ENCODE assay signal across 24 cellular contexts in the genomic region with DNA sequence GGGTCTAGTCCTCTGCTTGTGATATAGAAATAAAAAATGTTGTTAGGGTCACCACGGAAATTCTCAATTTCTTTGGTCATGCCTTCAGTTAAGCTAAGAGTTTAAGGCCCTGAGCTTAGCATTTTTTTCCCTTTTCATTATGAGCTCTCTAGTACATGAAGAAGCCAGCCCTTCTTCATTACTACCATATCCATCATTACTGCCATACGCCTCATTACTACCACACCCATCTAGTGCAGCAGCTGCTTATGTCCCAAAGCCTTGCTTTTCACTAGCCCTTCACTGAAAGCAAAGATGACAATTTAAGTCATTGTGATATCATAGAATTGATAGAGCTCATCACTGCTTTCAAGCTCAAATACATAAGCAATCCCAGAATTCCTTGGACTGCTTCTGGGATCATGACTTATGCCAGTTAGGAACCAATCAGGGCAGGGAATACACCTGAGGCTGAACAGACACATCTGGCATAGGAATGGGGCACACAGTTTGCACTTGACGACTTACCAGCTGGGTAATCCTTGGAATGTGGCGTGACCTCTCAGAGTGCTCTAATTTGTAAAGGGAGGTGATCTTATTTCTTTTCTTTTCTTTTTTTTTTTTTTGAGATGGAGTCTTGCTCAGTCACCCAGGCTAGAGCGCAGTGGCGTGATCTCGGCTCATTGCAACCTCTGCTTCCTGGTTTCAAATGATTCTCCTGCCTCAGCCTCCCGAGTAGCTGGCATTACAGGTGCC. TPM values are rescaled to one million over a fixed set of nuclear protein-coding genes. Genes with fewer than 3 reads are reported as not detected.
DNase-seq lines count a peak whose midpoint lies in the region; ATAC-seq, FAIRE-seq and TF ChIP-seq lines count a peak whose summit lies in the region.
"Had no signal": no experiment of that assay in that cellular context is flagged by ENCODE, and none has a peak within 500 bp of the region (broad histone marks: within the 10 kb centered on the region; RNA-seq: fewer than 3 reads in every experiment).

No MANE protein-coding gene starts in this region.

- no peak for TF ChIP-seq RAD21 in HepG2 (CRISPR knock-in tag; IDR thresholded peaks at IDR 0.05)

- TF ChIP-seq CTCF in HepG2 (CRISPR knock-in tag; IDR thresholded peaks at IDR 0.05) (no peak), right lobe of liver (IDR thresholded peaks at IDR 0.05) (no peak), thyroid gland (IDR thresholded peaks at IDR 0.05) (no peak), nephron progenitor cell (IDR thresholded peaks at IDR 0.05) (no peak)

- H3K27ac ChIP-seq in HepG2 (ENCODE audit: extremely low read length, insufficient read depth, low read length) (no peak overlapping the region), right lobe of liver (no peak overlapping the region), thyroid gland (peak overlapping the region in 1 of 3 donors; percentile 35)
- H3K27ac ChIP-seq: A549; BLaER1 treated with 17β-estradiol and CSF1 and Interleukin-3, amounts not matched to agents 10 nM and 100 nM had no signal

- no peaks in the 10 kb centered on the region for H4K20me1 ChIP-seq in HepG2 (ENCODE audit: insufficient read depth, low read length)
- H4K20me1 ChIP-seq: BLaER1 treated with 17β-estradiol and CSF1 and Interleukin-3, amounts not matched to agents 10 nM and 100 nM had no signal

- no peaks in the 10 kb centered on the region for H3K36me3 Mint-ChIP-seq in nephron progenitor cell (ENCODE audit: low read depth)
- H3K36me3 Mint-ChIP-seq: CD14-positive monocyte; CD8-positive, alpha-beta memory T cell had no signal

- H3K9ac ChIP-seq in HepG2 (ENCODE audit: insufficient read depth, low read depth, low read length), result no peak overlapping the region
- H3K9ac ChIP-seq: BLaER1 treated with 17β-estradiol and CSF1 and Interleukin-3, amounts not matched to agents 10 nM and 100 nM had no signal

- in situ Hi-C loops in HepG2 (cut with HindIII; ENCODE audit: extremely low pct_ligation_motif_present, low pct_unique_long_range_greater_than_20kb), result no loop called here

- no peak overlapping the region for H2AFZ ChIP-seq in HepG2 (ENCODE audit: low read length)

- H3K9me3 ChIP-seq in HepG2 (ENCODE audit: low read length) (no peaks in the 10 kb centered on the region), right lobe of liver (no peaks in the 10 kb centered on the region), thyroid gland (no peaks in the 10 kb centered on the region)
- H3K9me3 ChIP-seq: A549, BE2C, HAP-1 had no signal

- no peaks in the 10 kb centered on the region for H3K36me3 ChIP-seq in HepG2 (replicated peaks in 1 of 2; ENCODE audit: control insufficient read depth in 1 of 2, insufficient read depth in 2 of 2, low read length in 2 of 2)
- no peaks in the 10 kb centered on the region for H3K36me3 ChIP-seq in right lobe of liver
- no peaks in the 10 kb centered on the region for H3K36me3 ChIP-seq in thyroid gland
- H3K36me3 ChIP-seq: BE2C; BLaER1 treated with 17β-estradiol and CSF1 and Interleukin-3, amounts not matched to agents 10 nM and 100 nM; HAP-1 had no signal

- H3K4me1 Mint-ChIP-seq in nephron progenitor cell, result peaks cover 45% of the 10 kb centered on the region
- H3K4me1 Mint-ChIP-seq: CD14-positive monocyte; CD8-positive, alpha-beta memory T cell had no signal

- H3K4me1 ChIP-seq in HepG2 (ENCODE audit: insufficient read depth, low read length) (peaks cover 62% of the 10 kb centered on the region), right lobe of liver (no peaks in the 10 kb centered on the region), thyroid gland (peaks cover 0 to 14% of the 10 kb centered on the region in 2 donors)
- H3K4me1 ChIP-seq: A549; BE2C; BLaER1 treated with 17β-estradiol and CSF1 and Interleukin-3, amounts not matched to agents 10 nM and 100 nM; HAP-1 had no signal

- no peak overlapping the region for H3K4me3 Mint-ChIP-seq in nephron progenitor cell
- H3K4me3 Mint-ChIP-seq: CD14-positive monocyte; CD4-positive, alpha-beta T cell; CD8-positive, alpha-beta memory T cell; HFFc6 had no signal

- H3K27me3 Mint-ChIP-seq in nephron progenitor cell (ENCODE audit: low read depth, poor library complexity), result peaks cover 3% of the 10 kb centered on the region

- TF ChIP-seq EP300 in HepG2 (IDR thresholded peaks at IDR 0.05; ENCODE audit: low read depth in 2 of 2, low read length in 2 of 2), result no peak
- no peak for TF ChIP-seq EP300 in HepG2 (CRISPR knock-in tag; IDR thresholded peaks at IDR 0.05; ENCODE audit: borderline replicate concordance)

- no TSS peak for BruUV-seq in HepG2 (replicated peaks; lab: Mats Ljungman, UMichigan)

- no peak overlapping the region for H3K27ac Mint-ChIP-seq in nephron progenitor cell
- H3K27ac Mint-ChIP-seq: CD14-positive monocyte; CD4-positive, alpha-beta T cell; CD8-positive, alpha-beta memory T cell; HFFc6 had no signal

- H3K27me3 ChIP-seq in HepG2 (ENCODE audit: control insufficient read depth in 1 of 2, insufficient read depth in 2 of 2, low read length in 2 of 2) (no peaks in the 10 kb centered on the region), right lobe of liver (no peaks in the 10 kb centered on the region), thyroid gland (no peaks in the 10 kb centered on the region)
- H3K27me3 ChIP-seq: BE2C; BLaER1 treated with 17β-estradiol and CSF1 and Interleukin-3, amounts not matched to agents 10 nM and 100 nM had no signal

- DNase-seq in HepG2 (ENCODE audit: low spot score), result no peak
- DNase-seq in right lobe of liver, result no peak
- DNase-seq in left kidney (ENCODE audit: low read depth, low spot score), result peak; percentile 28
- peak; percentile 60 to 72 for DNase-seq in thyroid gland
- no peak for DNase-seq in nephron progenitor cell
- no peak for DNase-seq in stimulated activated CD4-positive, alpha-beta T cell treated with anti-CD3 and anti-CD28 coated beads, Interleukin-4, amount 100 ng/mL, for 1 hour
- DNase-seq: 8988T; ACHN; AML-193; BE2C; CD4-positive, alpha-beta T cell; CD8-positive, alpha-beta memory T cell; DMS 273 treated with DMSO at 0.1 percent for 48 hours; DND-41; GOT3; HFFc6 had no signal

- H3K4me2 ChIP-seq in HepG2 (ENCODE audit: low read depth, low read length), result no peak overlapping the region
- H3K4me2 ChIP-seq: A549; BLaER1 treated with 17β-estradiol and CSF1 and Interleukin-3, amounts not matched to agents 10 nM and 100 nM had no signal

- peaks cover 3% of the 10 kb centered on the region for H3K9me3 Mint-ChIP-seq in nephron progenitor cell
- H3K9me3 Mint-ChIP-seq: CD4-positive, alpha-beta T cell; HFFc6 had no signal

- H3K4me3 ChIP-seq in HepG2 (replicated peaks in 1 of 3; ENCODE audit: insufficient read depth in 1 of 3, low read depth in 2 of 3, low read length in 3 of 3) (no peak overlapping the region), right lobe of liver (no peak overlapping the region), thyroid gland (replicated peaks in 1 of 3) (no peak overlapping the region)
- H3K4me3 ChIP-seq: A549; BLaER1 treated with 17β-estradiol and CSF1 and Interleukin-3, amounts not matched to agents 10 nM and 100 nM; HAP-1 had no signal

- FAIRE-seq in HepG2 (lab: Jason Lieb, UNC), result no peak
- FAIRE-seq: A549, D721Med, G401.6, GM12892, H54 had no signal

- H3K79me2 ChIP-seq in HepG2 (ENCODE audit: insufficient read depth, low read length), result no peaks in the 10 kb centered on the region

- CTCF ChIA-PET in HepG2 (lab: Yijun Ruan, JAX; ENCODE audit: low intra/inter-chr PET ratio, low total read pairs), result no interaction called here

- TF ChIP-seq POLR2A in HepG2 (IDR thresholded peaks at IDR 0.05; ENCODE audit: insufficient read depth in 1 of 2, low read depth in 2 of 2, low read length in 2 of 2) (no peak), right lobe of liver (IDR thresholded peaks at IDR 0.05) (no peak), thyroid gland (IDR thresholded peaks at IDR 0.05) (no peak)

- intact Hi-C loops in HepG2 (cut with micrococcal nuclease; ENCODE audit: unreplicated experiment) (no loop called here), right lobe of liver (cut with DNase I) (no loop called here), thyroid gland (cut with DNase I) (no loop called here)

- POLR2A ChIA-PET in HepG2 (lab: Yijun Ruan, JAX), result interaction anchor here (1.4 to 2.6 kb wide), 2 partner anchors 9 to 40 kb away, joined by 7 to 25 read pairs; partner anchors contain the start of genes SEPTIN10 and SOWAHC

- ATAC-seq in HepG2 (no peak), right lobe of liver (no peak)
- ATAC-seq: A549 had no signal

- WGBS in HepG2 (ENCODE audit: low lambda C conversion rate), result 86% methylated on average over 8 of the region's 8 CpGs
- WGBS in right lobe of liver (ENCODE audit: insufficient coverage, low coverage, low lambda C conversion rate, missing lambda C conversion rate), result 85% methylated on average over 6 of the region's 8 CpGs
- 66 to 71% methylated on average over 8 of the region's 8 CpGs for WGBS in thyroid gland, 2 donors

RNA-seq across cellular contexts. Expression of gene SOWAHC, which starts 40.3 kb away (rescaled TPM):
- total RNA-seq in HepG2 (2016; rRNA removed; fragmentation: Illumina TruSeq; extraction: Trizol) (22.5 and 24.7 TPM in 2 replicates), right lobe of liver (10 to 100 TPM; 13.0 to 55.1 (median 34.4) TPM), thyroid gland (10 to 100 TPM; 13.4 to 18.7 (median 17.0) TPM)
- 2.8 and 3.4 TPM in 2 replicates for total RNA-seq in HepG2 (2016; cell fraction: cytosol; rRNA removed; fragmentation: Illumina TruSeq; extraction: Trizol; ENCODE audit: low read depth)
- 23.3 TPM in 2 replicates for total RNA-seq in HepG2 (2016; cell fraction: insoluble cytoplasmic fraction; rRNA removed; fragmentation: Illumina TruSeq; extraction: Trizol)
- 18.1 and 21.3 TPM in 2 replicates for total RNA-seq in HepG2 (2016; cell fraction: membrane; rRNA removed; fragmentation: Illumina TruSeq; extraction: Trizol)
- total RNA-seq in HepG2 (2016; cell fraction: nucleus; rRNA removed; fragmentation: Illumina TruSeq; extraction: Trizol), result 15.8 TPM in 2 replicates
- 21.2 and 21.4 TPM in 2 replicates for polyA plus RNA-seq in HepG2 (2011; rRNA removed)
- polyA plus RNA-seq in HepG2 (2011; cell fraction: cytosol; rRNA removed), result 16.7 and 19.2 TPM in 2 replicates
- 9.7 and 10.8 TPM in 2 replicates for polyA plus RNA-seq in HepG2 (2011; cell fraction: nucleus; rRNA removed)
- polyA plus RNA-seq in HepG2 (2012), result 35.4 and 36.3 TPM in 2 replicates
- 2.6 and 2.8 TPM in 2 replicates for polyA plus RNA-seq in HepG2 (2016; cell fraction: cytosol; fragmentation: Illumina TruSeq; extraction: Trizol; ENCODE audit: low read depth)
- polyA plus RNA-seq in HepG2 (2016; cell fraction: insoluble cytoplasmic fraction; fragmentation: Illumina TruSeq; extraction: Trizol; ENCODE audit: low read depth), result 30.8 and 30.9 TPM in 2 replicates
- 12.6 and 14.5 TPM in 2 replicates for polyA plus RNA-seq in HepG2 (2016; cell fraction: membrane; fragmentation: Illumina TruSeq; extraction: Trizol; ENCODE audit: low read depth)
- 25.4 and 26.3 TPM in 2 replicates for polyA plus RNA-seq in HepG2 (2016; cell fraction: nucleus; fragmentation: Illumina TruSeq; extraction: Trizol; ENCODE audit: insufficient read depth, low read depth)
- 8.3 and 28.5 TPM in 2 replicates for polyA minus RNA-seq in HepG2 (2011; rRNA and poly(A)+ RNA removed; ENCODE audit: low replicate concordance)
- 31.9 and 34.1 TPM in 2 replicates for polyA minus RNA-seq in HepG2 (2011; cell fraction: cytosol; rRNA and poly(A)+ RNA removed)
- polyA minus RNA-seq in HepG2 (2011; cell fraction: nucleus; rRNA and poly(A)+ RNA removed), result 15.5 and 17.7 TPM in 2 replicates

RNA-seq across cellular contexts. Expression of gene SEPTIN10, which starts 40.7 kb away (rescaled TPM):
- total RNA-seq in HepG2 (2016; rRNA removed; fragmentation: Illumina TruSeq; extraction: Trizol) (67.5 and 99.8 TPM in 2 replicates), right lobe of liver (10 to 100 TPM; 34.6 to 52.8 (median 40.8) TPM), thyroid gland (10 to 100 TPM; 61.7 to 99.3 (median 70.4) TPM)
- total RNA-seq in HepG2 (2016; cell fraction: cytosol; rRNA removed; fragmentation: Illumina TruSeq; extraction: Trizol; ENCODE audit: low read depth), result 127 and 147 TPM in 2 replicates
- 68.9 and 96.4 TPM in 2 replicates for total RNA-seq in HepG2 (2016; cell fraction: insoluble cytoplasmic fraction; rRNA removed; fragmentation: Illumina TruSeq; extraction: Trizol)
- 82.3 and 91.0 TPM in 2 replicates for total RNA-seq in HepG2 (2016; cell fraction: membrane; rRNA removed; fragmentation: Illumina TruSeq; extraction: Trizol)
- total RNA-seq in HepG2 (2016; cell fraction: nucleus; rRNA removed; fragmentation: Illumina TruSeq; extraction: Trizol), result 59.8 and 61.0 TPM in 2 replicates
- 40.3 and 45.8 TPM in 2 replicates for polyA plus RNA-seq in HepG2 (2011; rRNA removed)
- 21.7 and 32.6 TPM in 2 replicates for polyA plus RNA-seq in HepG2 (2011; cell fraction: cytosol; rRNA removed)
- polyA plus RNA-seq in HepG2 (2011; cell fraction: nucleus; rRNA removed), result 33.2 and 41.7 TPM in 2 replicates
- 73.2 and 109 TPM in 2 replicates for polyA plus RNA-seq in HepG2 (2012)
- polyA plus RNA-seq in HepG2 (2016; cell fraction: cytosol; fragmentation: Illumina TruSeq; extraction: Trizol; ENCODE audit: low read depth), result 13.9 and 14.1 TPM in 2 replicates
- 101 and 102 TPM in 2 replicates for polyA plus RNA-seq in HepG2 (2016; cell fraction: insoluble cytoplasmic fraction; fragmentation: Illumina TruSeq; extraction: Trizol; ENCODE audit: low read depth)
- polyA plus RNA-seq in HepG2 (2016; cell fraction: membrane; fragmentation: Illumina TruSeq; extraction: Trizol; ENCODE audit: low read depth), result 27.0 and 27.3 TPM in 2 replicates
- 55.0 TPM in 2 replicates for polyA plus RNA-seq in HepG2 (2016; cell fraction: nucleus; fragmentation: Illumina TruSeq; extraction: Trizol; ENCODE audit: insufficient read depth, low read depth)
- 19.0 and 33.7 TPM in 2 replicates for polyA minus RNA-seq in HepG2 (2011; rRNA and poly(A)+ RNA removed; ENCODE audit: low replicate concordance)
- 67.6 and 75.0 TPM in 2 replicates for polyA minus RNA-seq in HepG2 (2011; cell fraction: cytosol; rRNA and poly(A)+ RNA removed)
- polyA minus RNA-seq in HepG2 (2011; cell fraction: nucleus; rRNA and poly(A)+ RNA removed), result 90.5 and 106 TPM in 2 replicates

Comparison
In these comparisons a context has a peak if more than half of its experiments do, and no peak if none do; other contexts are left out.
1. DNase-seq: peak in left kidney (single experiment) and thyroid gland (2 of 2); none in HepG2 (single experiment), right lobe of liver (0 of 3), nephron progenitor cell (single experiment) and stimulated activated CD4-positive, alpha-beta T cell treated with anti-CD3 and anti-CD28 coated beads, Interleukin-4, amount 100 ng/mL, for 1 hour (single experiment).